Comparison of ENCODE assay signal across 10 cellular contexts in genomic region chr16:88063201-88063773, GRCh38.
DNase-seq lines count a peak whose midpoint lies in the region; ATAC-seq lines count a peak whose summit lies in the region.
"Had no signal": no experiment of that assay in that cellular context is flagged by ENCODE, and none has a peak within 500 bp of the region (broad histone marks: within the 10 kb centered on the region; RNA-seq: fewer than 3 reads in every experiment).

No MANE protein-coding gene starts in this region.

- peaks cover 0 to 50% (median 20%) of the 10 kb centered on the region in 5 donors for H3K36me3 ChIP-seq in subcutaneous abdominal adipose tissue (ENCODE audit: control insufficient read depth in 5 of 5, insufficient read depth in 5 of 5, low read length in 5 of 5)
- no peaks in the 10 kb centered on the region; the same call in 1 of the 2 replicates for H3K36me3 ChIP-seq in HAP-1 (replicated peaks)
- H3K36me3 ChIP-seq: pancreas had no signal

- H3K27me3 ChIP-seq in subcutaneous abdominal adipose tissue (ENCODE audit: control insufficient read depth in 5 of 5, insufficient read depth in 4 of 5, low read length in 5 of 5): no peaks in the 10 kb centered on the region
- H3K27me3 ChIP-seq in HAP-1 (ENCODE audit: low read depth): no peaks in the 10 kb centered on the region
- H3K27me3 ChIP-seq: pancreas had no signal

- H3K9me3 ChIP-seq in subcutaneous abdominal adipose tissue (ENCODE audit: control insufficient read depth in 5 of 5, low read length in 5 of 5) (no peaks in the 10 kb centered on the region), HAP-1 (no peaks in the 10 kb centered on the region)
- H3K9me3 ChIP-seq: pancreas had no signal

- DNase-seq in HCEC 1CT (peak; percentile 54), dedifferentiated amniotic fluid mesenchymal stem cell (ENCODE audit: extremely low spot score) (peak; percentile 80), left kidney (ENCODE audit: low read depth, low spot score) (peak; percentile 55), NCI-H774 (lab: John Stamatoyannopoulos, UW) (no peak), HAP-1 (ENCODE audit: low spot score in 2 of 2) (no peak), NCI-H146 treated with DMSO at 0.1 percent for 48 hours (lab: John Stamatoyannopoulos, UW; ENCODE audit: unreplicated experiment) (no peak)
- DNase-seq: NCI-H2081 had no signal

- in situ Hi-C loops in HAP-1 (cut with MboI; ENCODE audit: low sequenced_read_pairs): no loop called here

- no peak overlapping the region for H3K4me3 ChIP-seq in subcutaneous abdominal adipose tissue (ENCODE audit: low read depth in 1 of 5, low read length in 5 of 5)
- no peak overlapping the region for H3K4me3 ChIP-seq in HAP-1
- H3K4me3 ChIP-seq: pancreas had no signal

- H3K9ac ChIP-seq in subcutaneous abdominal adipose tissue (ENCODE audit: low read length in 5 of 5): peak overlapping the region in 1 of 5 donors; percentile 15

- H3K4me1 ChIP-seq in subcutaneous abdominal adipose tissue (ENCODE audit: control insufficient read depth in 5 of 5, insufficient read depth in 5 of 5, low read length in 5 of 5): peaks cover 9 to 27% (median 25%) of the 10 kb centered on the region in 5 donors
- H3K4me1 ChIP-seq in HAP-1: no peaks in the 10 kb centered on the region
- H3K4me1 ChIP-seq: pancreas had no signal

- ATAC-seq in GM19328 (IDR thresholded peaks at IDR 0.05; ENCODE audit: unreplicated experiment): no peak

- H3K27ac ChIP-seq in subcutaneous abdominal adipose tissue (ENCODE audit: low read depth, low read length): peak overlapping the region; percentile 54
- H3K27ac ChIP-seq: pancreas had no signal

Comparison
In these comparisons a context has a peak if more than half of its experiments do, and no peak if none do; other contexts are left out.
1. DNase-seq: peak in HCEC 1CT (single experiment), dedifferentiated amniotic fluid mesenchymal stem cell (single experiment) and left kidney (single experiment); none in NCI-H774 (single experiment), HAP-1 (0 of 2) and NCI-H146 treated with DMSO at 0.1 percent for 48 hours (single experiment).